ENCODE assay signal across 8 cellular contexts in genomic region chr2:33291278-33292013, GRCh38.
DNase-seq lines count a peak whose midpoint lies in the region; ATAC-seq and TF ChIP-seq lines count a peak whose summit lies in the region.

No MANE protein-coding gene starts in this region.

- H3K27ac ChIP-seq in left ventricle myocardium inferior (replicated peaks) (peak overlapping the region; percentile 52), skeletal muscle tissue (ENCODE audit: low read depth, low read length) (peak overlapping the region; percentile 33)

- intact Hi-C loops in left ventricle myocardium inferior (cut with micrococcal nuclease), result no loop called here

- no peak for TF ChIP-seq CTCF in left ventricle myocardium inferior (IDR thresholded peaks at IDR 0.05; ENCODE audit: borderline replicate concordance)

- no peaks in the 10 kb centered on the region for H3K9me3 ChIP-seq in left ventricle myocardium inferior (replicated peaks)
- no peaks in the 10 kb centered on the region for H3K9me3 ChIP-seq in skeletal muscle tissue (ENCODE audit: control insufficient read depth in 3 of 3, low read length in 3 of 3)

- H3K4me1 ChIP-seq in left ventricle myocardium inferior (peaks cover 40% of the 10 kb centered on the region), skeletal muscle tissue (ENCODE audit: control insufficient read depth in 3 of 3, insufficient read depth in 3 of 3, low read length in 3 of 3) (peaks cover 4 to 10% (median 9%) of the 10 kb centered on the region in 3 donors)

- peak overlapping the region; percentile 28 for H3K4me3 ChIP-seq in left ventricle myocardium inferior
- H3K4me3 ChIP-seq in skeletal muscle tissue (ENCODE audit: low read length in 3 of 3), result peak overlapping the region; percentile 1 to 63 (median 62)

- in situ Hi-C loops in SK-MEL-5 (cut with HindIII; ENCODE audit: low pct_unique_long_range_greater_than_20kb, low sequenced_read_pairs), result no loop called here

- ATAC-seq in GM18498 (IDR thresholded peaks at IDR 0.05; ENCODE audit: unreplicated experiment) (no peak), HG03175 (IDR thresholded peaks at IDR 0.05; ENCODE audit: unreplicated experiment) (no peak)

- peaks cover 13% of the 10 kb centered on the region for H3K36me3 ChIP-seq in left ventricle myocardium inferior
- H3K36me3 ChIP-seq in skeletal muscle tissue (ENCODE audit: control insufficient read depth in 3 of 3, insufficient read depth in 3 of 3, low read length in 3 of 3), result no peaks in the 10 kb centered on the region

- H3K9ac ChIP-seq in skeletal muscle tissue (ENCODE audit: low read depth in 1 of 3, low read length in 3 of 3), result peak overlapping the region in 2 of 3 donors; percentile 18 to 44

- DNase-seq in HT-29 (ENCODE audit: low spot score) (peak; percentile 53), SK-MEL-5 (ENCODE audit: low read depth, low spot score) (peak; percentile 26), left ventricle myocardium inferior (no peak), nucleus accumbens (lab: John Stamatoyannopoulos, UW) (no peak)
- no peak for DNase-seq in activated CD4-positive, CD25-positive, alpha-beta regulatory T cell treated with anti-CD3 and anti-CD28 coated beads, Interleukin-2, amount 50 U/mL, for 72 hours

- H3K27me3 ChIP-seq in left ventricle myocardium inferior (ENCODE audit: low read depth), result no peaks in the 10 kb centered on the region
- H3K27me3 ChIP-seq in skeletal muscle tissue (ENCODE audit: control insufficient read depth in 3 of 3, insufficient read depth in 3 of 3, low read length in 3 of 3), result no peaks in the 10 kb centered on the region

Comparison
In these comparisons a context has a peak if more than half of its experiments do, and no peak if none do; other contexts are left out.
1. DNase-seq: peak in HT-29 (single experiment) and SK-MEL-5 (single experiment); none in left ventricle myocardium inferior (single experiment), activated CD4-positive, CD25-positive, alpha-beta regulatory T cell treated with anti-CD3 and anti-CD28 coated beads, Interleukin-2, amount 50 U/mL, for 72 hours (single experiment) and nucleus accumbens (0 of 56).